Comparison of ENCODE assay signal across 25 cellular contexts in genomic region chr13:45200701-45201230, GRCh38. TPM values are rescaled to one million over a fixed set of nuclear protein-coding genes. Genes with fewer than 3 reads are reported as not detected.
A peak's percentile ranks its signal among the peaks of the same experiment; 100 is the strongest.
DNase-seq lines count a peak whose midpoint lies in the region; ATAC-seq and TF ChIP-seq lines count a peak whose summit lies in the region.
"Had no signal": no experiment of that assay in that cellular context is flagged by ENCODE, and none has a peak within 500 bp of the region (broad histone marks: within the 10 kb centered on the region; RNA-seq: fewer than 3 reads in every experiment).

Gene KCTD4 (minus strand): TSS chr13:45201045. CDS start chr13:45194567, 6,478 bp downstream.

- no peak for TF ChIP-seq EP300 in upper lobe of left lung (IDR thresholded peaks at IDR 0.05)

- no peak for ATAC-seq in HG02870 (IDR thresholded peaks at IDR 0.05; ENCODE audit: unreplicated experiment)
- ATAC-seq in GM19463 (IDR thresholded peaks at IDR 0.05; ENCODE audit: unreplicated experiment) = no peak
- ATAC-seq in upper lobe of left lung (ENCODE audit: low FRiP score in 2 of 2) = no peak
- ATAC-seq: heart left ventricle, left lung, psoas muscle, T-helper 17 cell had no signal

- H3K27me3 Mint-ChIP-seq in activated naive CD8-positive, alpha-beta T cell = no peaks in the 10 kb centered on the region
- no peaks in the 10 kb centered on the region for H3K27me3 Mint-ChIP-seq in activated naive CD8-positive, alpha-beta T cell treated with anti-CD3 and anti-CD28 coated beads for 36 hours
- H3K27me3 Mint-ChIP-seq: activated CD4-positive, alpha-beta memory T cell treated with anti-CD3 and anti-CD28 coated beads for 36 hours; T-helper 17 cell; type B pancreatic cell had no signal

- no peak within 1 kb of the TSS for H3K27ac ChIP-seq in upper lobe of left lung
- H3K27ac ChIP-seq: heart left ventricle, left lung, psoas muscle, WERI-Rb-1 had no signal

- H3K36me3 ChIP-seq in upper lobe of left lung = no peaks in the 10 kb centered on the region
- H3K36me3 ChIP-seq: heart left ventricle, left lung, WERI-Rb-1 had no signal

- no peaks in the 10 kb centered on the region for H3K9me3 ChIP-seq in upper lobe of left lung
- H3K9me3 ChIP-seq: heart left ventricle, left lung, psoas muscle had no signal

- DNase-seq in activated naive CD8-positive, alpha-beta T cell treated with anti-CD3 and anti-CD28 coated beads for 36 hours = no peak
- peak; percentile 47 for DNase-seq in amniotic epithelial cell (ENCODE audit: low read depth)
- peak; percentile 37 for DNase-seq in fibroblast of the aortic adventitia (ENCODE audit: low read depth)
- no peak for DNase-seq in NCI-H446 (lab: John Stamatoyannopoulos, UW)
- no peak for DNase-seq in upper lobe of left lung
- DNase-seq: activated CD4-positive, alpha-beta memory T cell treated with anti-CD3 and anti-CD28 coated beads for 36 hours; activated gamma-delta T cell; C1 segment of cervical spinal cord; cerebellar nuclear complex; effector CD8-positive, alpha-beta T cell; GDM1; heart left ventricle; left lung; NCI-H1694; NCI-H82; psoas muscle; stimulated activated CD4-positive, alpha-beta T cell treated with anti-CD3 and anti-CD28 coated beads, Interleukin-4, amount 100 ng/mL, for 4 hours; T-helper 17 cell; WERI-Rb-1 had no signal

- TF ChIP-seq CTCF in fibroblast of the aortic adventitia (IDR thresholded peaks at IDR 0.05; ENCODE audit: insufficient read depth, low read length) (no peak), upper lobe of left lung (IDR thresholded peaks at IDR 0.05) (no peak)

- TF ChIP-seq POLR2A in upper lobe of left lung (IDR thresholded peaks at IDR 0.05) = no peak

- H3K4me3 ChIP-seq in fibroblast of the aortic adventitia (ENCODE audit: low read depth, low read length) (no peak within 1 kb of the TSS), upper lobe of left lung (no peak within 1 kb of the TSS)
- H3K4me3 ChIP-seq: heart left ventricle, left lung, psoas muscle had no signal

- no peaks in the 10 kb centered on the region for H3K9me3 Mint-ChIP-seq in activated naive CD8-positive, alpha-beta T cell (ENCODE audit: low read depth)
- H3K9me3 Mint-ChIP-seq in activated naive CD8-positive, alpha-beta T cell treated with anti-CD3 and anti-CD28 coated beads for 36 hours = no peaks in the 10 kb centered on the region
- H3K9me3 Mint-ChIP-seq: activated CD4-positive, alpha-beta memory T cell treated with anti-CD3 and anti-CD28 coated beads for 36 hours; type B pancreatic cell had no signal

- H3K4me3 Mint-ChIP-seq in activated naive CD8-positive, alpha-beta T cell = no peak within 1 kb of the TSS
- no peak within 1 kb of the TSS for H3K4me3 Mint-ChIP-seq in activated naive CD8-positive, alpha-beta T cell treated with anti-CD3 and anti-CD28 coated beads for 36 hours
- H3K4me3 Mint-ChIP-seq: activated CD4-positive, alpha-beta memory T cell treated with anti-CD3 and anti-CD28 coated beads for 36 hours; T-helper 17 cell; type B pancreatic cell had no signal

- peaks cover 0 to 6% (median 1%) of the 10 kb centered on the region in 4 donors for H3K4me1 ChIP-seq in upper lobe of left lung
- H3K4me1 ChIP-seq: psoas muscle had no signal

- peaks cover 13% of the 10 kb centered on the region for H3K4me1 Mint-ChIP-seq in activated naive CD8-positive, alpha-beta T cell (ENCODE audit: low read depth)
- H3K4me1 Mint-ChIP-seq in activated naive CD8-positive, alpha-beta T cell treated with anti-CD3 and anti-CD28 coated beads for 36 hours = peaks cover 24% of the 10 kb centered on the region

- WGBS in upper lobe of left lung, 2 donors = 73 to 82% methylated on average over 2 of the region's 2 CpGs

- no peaks in the 10 kb centered on the region for H3K27me3 ChIP-seq in upper lobe of left lung
- H3K27me3 ChIP-seq: heart left ventricle, left lung had no signal

- peaks cover 19% of the 10 kb centered on the region for H3K36me3 Mint-ChIP-seq in activated naive CD8-positive, alpha-beta T cell
- H3K36me3 Mint-ChIP-seq in activated naive CD8-positive, alpha-beta T cell treated with anti-CD3 and anti-CD28 coated beads for 36 hours = peaks cover 27% of the 10 kb centered on the region

- H3K27ac Mint-ChIP-seq in activated naive CD8-positive, alpha-beta T cell = peak within 1 kb of the TSS; percentile 42
- H3K27ac Mint-ChIP-seq in activated naive CD8-positive, alpha-beta T cell treated with anti-CD3 and anti-CD28 coated beads for 36 hours = no peak within 1 kb of the TSS
- H3K27ac Mint-ChIP-seq: activated CD4-positive, alpha-beta memory T cell treated with anti-CD3 and anti-CD28 coated beads for 36 hours; T-helper 17 cell; type B pancreatic cell had no signal

RNA-seq across cellular contexts. Expression of gene KCTD4, which starts in this region (rescaled TPM):
- not detected for total RNA-seq in activated naive CD8-positive, alpha-beta T cell treated with anti-CD3 and anti-CD28 coated beads for 36 hours
- total RNA-seq in fibroblast of the aortic adventitia (ENCODE audit: low replicate concordance) (not detected in 2 replicates), upper lobe of left lung (not detected)
- total RNA-seq: activated CD4-positive, alpha-beta memory T cell treated with anti-CD3 and anti-CD28 coated beads for 36 hours; left lung; mononuclear cell; OCI-LY7; psoas muscle; T-helper 17 cell had no signal

Comparison
In these comparisons a context has a peak if more than half of its experiments do, and no peak if none do; other contexts are left out.
1. Peak in DNase-seq in fibroblast of the aortic adventitia; RNA of the gene not detected or under 1 TPM.